In the genomic region with DNA sequence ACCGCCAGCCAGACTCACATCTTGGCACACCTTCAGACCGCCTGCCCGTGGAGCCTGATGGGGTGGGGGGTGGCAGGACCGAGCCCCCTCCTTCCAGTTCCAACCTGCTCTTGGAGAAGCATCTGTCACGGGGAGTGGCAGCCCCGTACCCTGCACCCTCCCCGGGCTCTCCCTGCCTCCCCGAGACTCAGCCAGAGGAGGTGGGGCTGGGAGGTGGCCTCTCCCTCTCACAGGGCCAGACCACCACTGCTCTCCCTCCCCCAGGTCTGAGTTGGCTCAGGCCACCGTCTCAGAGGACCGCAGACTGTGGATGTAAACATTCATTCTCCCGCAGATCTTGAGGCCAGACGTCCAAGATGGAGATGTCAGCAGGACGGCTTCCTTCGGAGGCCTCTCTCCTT, we compare ENCODE assay signal across 19 cellular contexts. TPM values are rescaled to one million over a fixed set of nuclear protein-coding genes. Genes with fewer than 3 reads are reported as not detected.
DNase-seq lines count a peak whose midpoint lies in the region; ATAC-seq and FAIRE-seq lines count a peak whose summit lies in the region.
"Had no signal": no experiment of that assay in that cellular context is flagged by ENCODE, and none has a peak within 500 bp of the region (broad histone marks: within the 10 kb centered on the region; RNA-seq: fewer than 3 reads in every experiment).

No MANE protein-coding gene starts in this region.

- ATAC-seq in activated CD8-positive, alpha-beta T cell treated with anti-CD3 and anti-CD28 coated beads, Interleukin-2, amount 10 ng/mL, durations not matched to agents 7 days and 5 days: no peak
- ATAC-seq in GM19351 (IDR thresholded peaks at IDR 0.05; ENCODE audit: unreplicated experiment) (no peak), HG02588 (IDR thresholded peaks at IDR 0.05; ENCODE audit: unreplicated experiment) (no peak)

- POLR2A ChIA-PET in activated CD8-positive, alpha-beta T cell treated with anti-CD3 and anti-CD28 coated beads, Interleukin-2, amount 10 ng/mL, durations not matched to agents 7 days and 5 days (lab: Charles Lee): no interaction called here

- no peaks in the 10 kb centered on the region for H3K4me1 ChIP-seq in small intestine (ENCODE audit: control insufficient read depth in 2 of 2, insufficient read depth in 1 of 2, low read depth in 1 of 2, low read length in 1 of 2)

- no peaks in the 10 kb centered on the region for H3K9me3 ChIP-seq in small intestine (ENCODE audit: control insufficient read depth, low read depth)

- FAIRE-seq in small intestine (lab: Jason Lieb, UNC): no peak
- FAIRE-seq: GM19239 had no signal

- CTCF ChIA-PET in activated CD8-positive, alpha-beta T cell treated with anti-CD3 and anti-CD28 coated beads, Interleukin-2, amount 10 ng/mL, durations not matched to agents 7 days and 5 days (lab: Charles Lee): no interaction called here

- no peak overlapping the region for H3K4me3 Mint-ChIP-seq in activated CD8-positive, alpha-beta T cell treated with anti-CD3 and anti-CD28 coated beads, Interleukin-2, amount 10 ng/mL, durations not matched to agents 7 days and 5 days
- H3K4me3 Mint-ChIP-seq: activated naive CD8-positive, alpha-beta T cell; CD8-positive, alpha-beta memory T cell; IgD-negative memory B cell; nephron progenitor cell had no signal

- DNase-seq in activated CD8-positive, alpha-beta memory T cell treated with anti-CD3 and anti-CD28 coated beads, Interleukin-2, amount 50 U/mL, for 48 hours: peak; percentile 10
- DNase-seq in activated CD8-positive, alpha-beta memory T cell treated with anti-CD3 and anti-CD28 coated beads for 24 hours: no peak
- DNase-seq in NCI-H1694 (lab: John Stamatoyannopoulos, UW) (peak; percentile 84), head of caudate nucleus (peak in 27 of 42 donors; percentile 1 to 34 (median 8)), small intestine (peak; percentile 27)
- no peak for DNase-seq in activated CD8-positive, alpha-beta T cell treated with anti-CD3 and anti-CD28 coated beads, Interleukin-2, amount 10 ng/mL, durations not matched to agents 7 days and 5 days
- DNase-seq: erythroblast, GF-D8, NCI-H1105 treated with DMSO at 0.1 percent for 48 hours, NCI-H510A treated with DMSO at 0.1 percent for 48 hours, nephron progenitor cell had no signal

- H3K27ac ChIP-seq in small intestine (ENCODE audit: low read depth in 1 of 2, low read length in 1 of 2): no peak overlapping the region
- H3K27ac ChIP-seq: RWPE1 had no signal

- no peaks in the 10 kb centered on the region for H3K9me3 Mint-ChIP-seq in activated CD8-positive, alpha-beta T cell treated with anti-CD3 and anti-CD28 coated beads, Interleukin-2, amount 10 ng/mL, durations not matched to agents 7 days and 5 days (ENCODE audit: insufficient read depth)
- H3K9me3 Mint-ChIP-seq: CD8-positive, alpha-beta memory T cell; IgD-negative memory B cell; nephron progenitor cell had no signal

- H3K4me3 ChIP-seq in small intestine (ENCODE audit: low read depth in 1 of 2, low read length in 2 of 2): no peak overlapping the region

- no peaks in the 10 kb centered on the region for H3K36me3 Mint-ChIP-seq in activated CD8-positive, alpha-beta T cell treated with anti-CD3 and anti-CD28 coated beads, Interleukin-2, amount 10 ng/mL, durations not matched to agents 7 days and 5 days (ENCODE audit: low read depth)
- H3K36me3 Mint-ChIP-seq: activated naive CD8-positive, alpha-beta T cell; CD8-positive, alpha-beta memory T cell; IgD-negative memory B cell had no signal

- no peaks in the 10 kb centered on the region for H3K4me1 Mint-ChIP-seq in activated CD8-positive, alpha-beta T cell treated with anti-CD3 and anti-CD28 coated beads, Interleukin-2, amount 10 ng/mL, durations not matched to agents 7 days and 5 days (ENCODE audit: low read depth)
- H3K4me1 Mint-ChIP-seq: CD8-positive, alpha-beta memory T cell; IgD-negative memory B cell had no signal

- no peaks in the 10 kb centered on the region for H3K27me3 Mint-ChIP-seq in activated CD8-positive, alpha-beta T cell treated with anti-CD3 and anti-CD28 coated beads, Interleukin-2, amount 10 ng/mL, durations not matched to agents 7 days and 5 days (ENCODE audit: low read depth)

- H3K27ac Mint-ChIP-seq in activated CD8-positive, alpha-beta T cell treated with anti-CD3 and anti-CD28 coated beads, Interleukin-2, amount 10 ng/mL, durations not matched to agents 7 days and 5 days: no peak overlapping the region
- H3K27ac Mint-ChIP-seq: activated naive CD8-positive, alpha-beta T cell; CD8-positive, alpha-beta memory T cell; nephron progenitor cell had no signal

- whole genome bisulfite sequencing in small intestine, 3 donors: 34 to 50% (median 41%) methylated on average over 14 of the region's 14 CpGs

- peaks cover 0 to 5% of the 10 kb centered on the region in 2 donors for H3K27me3 ChIP-seq in small intestine (ENCODE audit: control insufficient read depth in 2 of 2, insufficient read depth in 2 of 2, low read length in 2 of 2)

- intact Hi-C loops in head of caudate nucleus (cut with DNase I): no loop called here

- H3K36me3 ChIP-seq in small intestine (ENCODE audit: control insufficient read depth in 2 of 2, insufficient read depth in 2 of 2, low read length in 2 of 2): no peaks in the 10 kb centered on the region

RNA-seq across cellular contexts. Expression of gene RBFOX3, which starts 11.3 kb away (rescaled TPM):
- polyA plus RNA-seq in small intestine: 1 to 10 TPM in 1 of 3 donors, not detected in 2; 1.5 TPM
- total RNA-seq in activated CD8-positive, alpha-beta T cell treated with anti-CD3 and anti-CD28 coated beads, Interleukin-2, amount 10 ng/mL, durations not matched to agents 7 days and 5 days: not detected
- total RNA-seq: A673; CD8-positive, alpha-beta memory T cell had no signal
- polyA plus RNA-seq: CD8-positive, alpha-beta memory T cell; IgD-negative memory B cell had no signal

Comparison
In these comparisons a context has a peak if more than half of its experiments do, and no peak if none do; other contexts are left out.
1. DNase-seq: peak in activated CD8-positive, alpha-beta memory T cell treated with anti-CD3 and anti-CD28 coated beads, Interleukin-2, amount 50 U/mL, for 48 hours (single experiment), NCI-H1694 (single experiment), head of caudate nucleus (27 of 42) and small intestine (single experiment); none in activated CD8-positive, alpha-beta memory T cell treated with anti-CD3 and anti-CD28 coated beads for 24 hours (single experiment) and activated CD8-positive, alpha-beta T cell treated with anti-CD3 and anti-CD28 coated beads, Interleukin-2, amount 10 ng/mL, durations not matched to agents 7 days and 5 days (single experiment).